10 cellular contexts compared by ENCODE assay signal in genomic region chr1:157155658-157156057, GRCh38. TPM values are rescaled to one million over a fixed set of nuclear protein-coding genes. Genes with fewer than 3 reads are reported as not detected.
A peak's percentile ranks its signal among the peaks of the same experiment; 100 is the strongest.
DNase-seq lines count a peak whose midpoint lies in the region; ATAC-seq and TF ChIP-seq lines count a peak whose summit lies in the region.
"Had no signal": no experiment of that assay in that cellular context is flagged by ENCODE, and none has a peak within 500 bp of the region (broad histone marks: within the 10 kb centered on the region; RNA-seq: fewer than 3 reads in every experiment).

No MANE protein-coding gene starts in this region.

- intact Hi-C loops in left lung (cut with DNase I) = loop anchor here (2.0 to 10.0 kb wide), 2 partner anchors 61 to 65 kb away; partner anchors contain the start of gene ETV3L (in 1 of the 2)

- H3K27ac ChIP-seq in left lung = no peak overlapping the region
- H3K27ac ChIP-seq: tibial nerve had no signal

- H3K27ac Mint-ChIP-seq in activated naive CD8-positive, alpha-beta T cell treated with anti-CD3 and anti-CD28 coated beads, Interleukin-2, amount 10 ng/mL, durations not matched to agents 7 days and 5 days = peak overlapping the region; percentile 76
- no peak overlapping the region for H3K27ac Mint-ChIP-seq in activated naive CD8-positive, alpha-beta T cell treated with anti-CD3 and anti-CD28 coated beads, Interleukin-2, amount 50 U/mL, for 24 hours
- peak overlapping the region; percentile 50 for H3K27ac Mint-ChIP-seq in activated T-helper 17 cell treated with anti-CD3 and anti-CD28 coated beads, Interleukin-2, amount 50 U/mL, for 72 hours

- no peaks in the 10 kb centered on the region for H3K9me3 Mint-ChIP-seq in activated naive CD8-positive, alpha-beta T cell treated with anti-CD3 and anti-CD28 coated beads, Interleukin-2, amount 10 ng/mL, durations not matched to agents 7 days and 5 days
- H3K9me3 Mint-ChIP-seq in activated naive CD8-positive, alpha-beta T cell treated with anti-CD3 and anti-CD28 coated beads, Interleukin-2, amount 50 U/mL, for 24 hours = no peaks in the 10 kb centered on the region
- H3K9me3 Mint-ChIP-seq in activated T-helper 17 cell treated with anti-CD3 and anti-CD28 coated beads, Interleukin-2, amount 50 U/mL, for 72 hours = no peaks in the 10 kb centered on the region

- peak overlapping the region; percentile 50 for H3K4me3 Mint-ChIP-seq in activated naive CD8-positive, alpha-beta T cell treated with anti-CD3 and anti-CD28 coated beads, Interleukin-2, amount 10 ng/mL, durations not matched to agents 7 days and 5 days
- no peak overlapping the region for H3K4me3 Mint-ChIP-seq in activated naive CD8-positive, alpha-beta T cell treated with anti-CD3 and anti-CD28 coated beads, Interleukin-2, amount 50 U/mL, for 24 hours
- peak overlapping the region; percentile 38 for H3K4me3 Mint-ChIP-seq in activated T-helper 17 cell treated with anti-CD3 and anti-CD28 coated beads, Interleukin-2, amount 50 U/mL, for 72 hours

- peaks cover 0 to 4% of the 10 kb centered on the region in 2 donors for H3K27me3 ChIP-seq in left lung
- H3K27me3 ChIP-seq: tibial nerve had no signal

- no peaks in the 10 kb centered on the region for H3K36me3 ChIP-seq in left lung
- H3K36me3 ChIP-seq: tibial nerve had no signal

- H3K36me3 Mint-ChIP-seq in activated naive CD8-positive, alpha-beta T cell treated with anti-CD3 and anti-CD28 coated beads, Interleukin-2, amount 10 ng/mL, durations not matched to agents 7 days and 5 days = no peaks in the 10 kb centered on the region
- no peaks in the 10 kb centered on the region for H3K36me3 Mint-ChIP-seq in activated naive CD8-positive, alpha-beta T cell treated with anti-CD3 and anti-CD28 coated beads, Interleukin-2, amount 50 U/mL, for 24 hours (ENCODE audit: low read depth)
- no peaks in the 10 kb centered on the region for H3K36me3 Mint-ChIP-seq in activated T-helper 17 cell treated with anti-CD3 and anti-CD28 coated beads, Interleukin-2, amount 50 U/mL, for 72 hours (ENCODE audit: low read depth)

- H3K27me3 Mint-ChIP-seq in activated naive CD8-positive, alpha-beta T cell treated with anti-CD3 and anti-CD28 coated beads, Interleukin-2, amount 10 ng/mL, durations not matched to agents 7 days and 5 days = peaks cover 27% of the 10 kb centered on the region
- H3K27me3 Mint-ChIP-seq in activated naive CD8-positive, alpha-beta T cell treated with anti-CD3 and anti-CD28 coated beads, Interleukin-2, amount 50 U/mL, for 24 hours = peaks cover 8% of the 10 kb centered on the region
- peaks cover 7% of the 10 kb centered on the region for H3K27me3 Mint-ChIP-seq in activated T-helper 17 cell treated with anti-CD3 and anti-CD28 coated beads, Interleukin-2, amount 50 U/mL, for 72 hours

- no peak for DNase-seq in activated naive CD8-positive, alpha-beta T cell treated with anti-CD3 and anti-CD28 coated beads, Interleukin-2, amount 10 ng/mL, durations not matched to agents 7 days and 5 days
- DNase-seq in activated naive CD8-positive, alpha-beta T cell treated with anti-CD3 and anti-CD28 coated beads, Interleukin-2, amount 50 U/mL, for 24 hours = no peak
- DNase-seq in left lung (no peak), NCI-H748 treated with DMSO at 0.1 percent for 48 hours (lab: John Stamatoyannopoulos, UW) (no peak)
- DNase-seq in stimulated activated naive CD4-positive, alpha-beta T cell (lab: John Stamatoyannopoulos, UW) = no peak
- DNase-seq: GF-D8 had no signal

- H3K9me3 ChIP-seq in left lung = no peaks in the 10 kb centered on the region
- H3K9me3 ChIP-seq: tibial nerve had no signal

- peaks cover 21 to 29% of the 10 kb centered on the region in 2 donors for H3K4me1 ChIP-seq in left lung

- POLR2A ChIA-PET in activated naive CD8-positive, alpha-beta T cell treated with anti-CD3 and anti-CD28 coated beads, Interleukin-2, amount 10 ng/mL, durations not matched to agents 7 days and 5 days (lab: Charles Lee) = interaction anchor here (0.7 to 2.4 kb wide), 3 partner anchors 17 to 65 kb away, joined by 3 to 18 read pairs (median 3); no protein-coding TSS in a partner anchor

- no peak overlapping the region for H3K4me3 ChIP-seq in left lung
- H3K4me3 ChIP-seq: tibial nerve had no signal

- H3K4me1 Mint-ChIP-seq in activated naive CD8-positive, alpha-beta T cell treated with anti-CD3 and anti-CD28 coated beads, Interleukin-2, amount 10 ng/mL, durations not matched to agents 7 days and 5 days = peaks cover 23% of the 10 kb centered on the region
- H3K4me1 Mint-ChIP-seq in activated naive CD8-positive, alpha-beta T cell treated with anti-CD3 and anti-CD28 coated beads, Interleukin-2, amount 50 U/mL, for 24 hours = peaks cover 35% of the 10 kb centered on the region
- peaks cover 22% of the 10 kb centered on the region for H3K4me1 Mint-ChIP-seq in activated T-helper 17 cell treated with anti-CD3 and anti-CD28 coated beads, Interleukin-2, amount 50 U/mL, for 72 hours

- ATAC-seq in activated naive CD8-positive, alpha-beta T cell treated with anti-CD3 and anti-CD28 coated beads, Interleukin-2, amount 10 ng/mL, durations not matched to agents 7 days and 5 days (ENCODE audit: low read depth) = peak; percentile 17
- no peak for ATAC-seq in activated naive CD8-positive, alpha-beta T cell treated with anti-CD3 and anti-CD28 coated beads, Interleukin-2, amount 50 U/mL, for 24 hours
- peak; percentile 24 for ATAC-seq in activated T-helper 17 cell treated with anti-CD3 and anti-CD28 coated beads, Interleukin-2, amount 50 U/mL, for 72 hours (replicated peaks)
- ATAC-seq in left lung = peak; percentile 8
- no peak for ATAC-seq in HG02938 (IDR thresholded peaks at IDR 0.05; ENCODE audit: unreplicated experiment)
- ATAC-seq in GM18861 (IDR thresholded peaks at IDR 0.05; ENCODE audit: unreplicated experiment) = no peak

- no peak for TF ChIP-seq CTCF in left lung (IDR thresholded peaks at IDR 0.05)

RNA-seq across cellular contexts. Expression of gene ETV3, which starts 17.5 kb away (rescaled TPM):
- 10 to 100 TPM; 39.4 to 43.1 TPM for total RNA-seq in activated naive CD8-positive, alpha-beta T cell treated with anti-CD3 and anti-CD28 coated beads, Interleukin-2, amount 10 ng/mL, durations not matched to agents 7 days and 5 days
- 10 to 100 TPM; 18.4 to 39.4 TPM for total RNA-seq in activated T-helper 17 cell treated with anti-CD3 and anti-CD28 coated beads, Interleukin-2, amount 50 U/mL, for 72 hours
- total RNA-seq in left lung = 10 to 100 TPM; 23.3 to 26.3 TPM

RNA-seq across cellular contexts. Expression of gene ETV3L, which starts 56.0 kb away (rescaled TPM):
- not detected for total RNA-seq in activated naive CD8-positive, alpha-beta T cell treated with anti-CD3 and anti-CD28 coated beads, Interleukin-2, amount 10 ng/mL, durations not matched to agents 7 days and 5 days
- total RNA-seq in activated T-helper 17 cell treated with anti-CD3 and anti-CD28 coated beads, Interleukin-2, amount 50 U/mL, for 72 hours = under 1 TPM in 1 of 2 donors, not detected in 1; 0.26 TPM
- not detected for total RNA-seq in left lung
- total RNA-seq: tibial nerve had no signal

Comparison
In these comparisons a context has a peak if more than half of its experiments do, and no peak if none do; other contexts are left out.
1. ATAC-seq: peak in activated naive CD8-positive, alpha-beta T cell treated with anti-CD3 and anti-CD28 coated beads, Interleukin-2, amount 10 ng/mL, durations not matched to agents 7 days and 5 days (single experiment), activated T-helper 17 cell treated with anti-CD3 and anti-CD28 coated beads, Interleukin-2, amount 50 U/mL, for 72 hours (single experiment) and left lung (single experiment); none in activated naive CD8-positive, alpha-beta T cell treated with anti-CD3 and anti-CD28 coated beads, Interleukin-2, amount 50 U/mL, for 24 hours (single experiment), HG02938 (single experiment) and GM18861 (single experiment).